6 cellular contexts compared by ENCODE assay signal in the genomic region with DNA sequence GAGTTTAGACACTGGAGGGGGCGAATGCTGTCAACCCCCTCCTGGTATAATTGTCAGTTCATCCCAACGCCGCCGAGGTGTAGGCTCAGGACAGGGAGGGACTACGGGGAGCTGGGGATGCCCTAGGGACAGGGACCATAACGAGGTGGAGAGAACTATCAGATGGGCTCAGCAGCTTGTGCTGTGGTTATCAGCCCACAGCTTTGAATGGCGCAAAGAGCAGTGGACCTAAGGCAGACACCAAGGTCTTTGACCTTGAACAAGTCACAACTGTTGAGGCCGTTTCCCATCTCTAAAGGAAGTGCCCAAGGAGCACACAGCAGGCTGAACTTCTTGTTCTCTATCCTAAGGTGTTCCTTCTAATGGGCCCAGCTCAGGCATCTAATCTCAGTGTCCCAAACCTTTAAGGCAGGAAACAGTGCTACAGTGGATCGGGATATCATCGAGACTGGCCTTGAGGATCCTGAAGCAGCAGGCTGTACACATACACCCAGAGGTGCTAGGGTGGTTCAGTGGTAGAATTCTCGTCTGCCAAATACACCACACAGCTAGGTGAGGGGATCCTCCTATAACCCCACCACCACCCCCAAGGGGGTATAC. TPM values are rescaled to one million over a fixed set of nuclear protein-coding genes. Genes with fewer than 3 reads are reported as not detected.
DNase-seq lines count a peak whose midpoint lies in the region; ATAC-seq and TF ChIP-seq lines count a peak whose summit lies in the region.

No MANE protein-coding gene starts in this region.

- H3K4me2 ChIP-seq in BLaER1 (peak overlapping the region; percentile 93), PC-9 (peak overlapping the region; percentile 91)

- H3K79me2 ChIP-seq in PC-9 (ENCODE audit: low read depth) = peaks cover 37% of the 10 kb centered on the region

- H3K27ac ChIP-seq in BLaER1 = peak overlapping the region; percentile 92
- H3K27ac ChIP-seq in PC-9 = peak overlapping the region; percentile 56
- peak overlapping the region; percentile 89 to 97 for H3K27ac ChIP-seq in tibial artery

- peak overlapping the region; percentile 89 for H3K4me3 ChIP-seq in BLaER1
- peak overlapping the region; percentile 61 for H3K4me3 ChIP-seq in PC-9
- peak overlapping the region; percentile 69 to 89 for H3K4me3 ChIP-seq in tibial artery

- H3K36me3 ChIP-seq in BLaER1 (peaks cover 63% of the 10 kb centered on the region), PC-9 (ENCODE audit: low read depth) (peaks cover 11% of the 10 kb centered on the region), tibial artery (peaks cover 40 to 56% (median 55%) of the 10 kb centered on the region in 3 donors)

- H3K9ac ChIP-seq in BLaER1 = peak overlapping the region; percentile 84

- peaks cover 59% of the 10 kb centered on the region for H3F3A ChIP-seq in PC-9 (ENCODE audit: insufficient read depth, low read depth)

- TF ChIP-seq CTCF in PC-9 (conservative IDR thresholded peaks at IDR 0.05) (no peak), tibial artery (IDR thresholded peaks at IDR 0.05) (no peak)

- no peaks in the 10 kb centered on the region for H3K27me3 ChIP-seq in BLaER1
- no peaks in the 10 kb centered on the region for H3K27me3 ChIP-seq in PC-9 (ENCODE audit: insufficient read depth, low read depth)
- H3K27me3 ChIP-seq in tibial artery = no peaks in the 10 kb centered on the region

- POLR2A ChIA-PET in PC-9 (lab: Charles Lee; ENCODE audit: unreplicated experiment) = interaction anchor here (0.5 to 2.1 kb wide), 21 partner anchors 9 to 953 kb away, joined by 3 to 55 read pairs (median 7); partner anchors contain the start of genes AHNAK, B3GAT3, C11orf98 and CSKMT

- no peaks in the 10 kb centered on the region for H3K9me2 ChIP-seq in PC-9 (ENCODE audit: insufficient read depth)

- H3K9me3 ChIP-seq in BLaER1 (no peaks in the 10 kb centered on the region), PC-9 (ENCODE audit: insufficient read depth, low read depth) (no peaks in the 10 kb centered on the region), tibial artery (no peaks in the 10 kb centered on the region)

- intact Hi-C loops in PC-9 (cut with micrococcal nuclease; ENCODE audit: unreplicated experiment) (loop anchor here (2.0 to 5.0 kb wide), 5 partner anchors 40 to 270 kb away; partner anchors contain the start of genes C11orf98, CSKMT, HNRNPUL2 and POLR2G), left cardiac atrium (cut with DNase I) (no loop called here), tibial artery (cut with DNase I; ENCODE audit: low total_unique reads) (loop anchor here (10.0 kb wide), 1 partner anchor 48 kb away; the partner anchor contains the start of gene AHNAK)

- ATAC-seq in left cardiac atrium (peak; percentile 7 to 16), HG03135 (IDR thresholded peaks at IDR 0.05; ENCODE audit: unreplicated experiment) (no peak)

- no TSS peak for BruUV-seq in PC-9 (replicated peaks; lab: Mats Ljungman, UMichigan)

- DNase-seq in PC-9 = no peak
- no peak for DNase-seq in left cardiac atrium
- DNase-seq in tibial artery = no peak
- DNase-seq in KG1 (lab: John Stamatoyannopoulos, UW) = no peak

- H3K4me1 ChIP-seq in BLaER1 (peaks cover 42% of the 10 kb centered on the region), PC-9 (replicated peaks; ENCODE audit: insufficient read depth) (peaks cover 29% of the 10 kb centered on the region), tibial artery (peaks cover 0 to 30% (median 19%) of the 10 kb centered on the region in 4 donors)

- H4K20me1 ChIP-seq in BLaER1 (peaks cover 16% of the 10 kb centered on the region; the same call in 1 of the 2 replicates), PC-9 (ENCODE audit: insufficient read depth) (no peaks in the 10 kb centered on the region)

- H2AFZ ChIP-seq in PC-9 = peak overlapping the region; percentile 82

- CTCF ChIA-PET in PC-9 (lab: Charles Lee) = interaction anchor here (0.5 to 1.8 kb wide), 11 partner anchors 29 to 615 kb away, joined by 3 to 9 read pairs (median 5); partner anchors contain the start of genes B3GAT3, SLC3A2 and ZBTB3

RNA-seq across cellular contexts. Expression of gene TUT1, which starts 1.0 kb away (rescaled TPM):
- total RNA-seq in PC-9 (2021) (39.3 and 40.5 TPM in 2 replicates), left cardiac atrium (10 to 100 TPM in 1 of 2 donors, 1 to 10 TPM in 1; 9.6 to 11.5 TPM)

RNA-seq across cellular contexts. Expression of gene MTA2, which starts 9.3 kb away (rescaled TPM):
- 96.6 and 120 TPM in 2 replicates for total RNA-seq in PC-9 (2021)
- 10 to 100 TPM; 38.1 to 60.6 TPM for total RNA-seq in left cardiac atrium

RNA-seq across cellular contexts. Expression of gene EEF1G, which starts 18.6 kb away (rescaled TPM):
- 1,773 and 2,008 TPM in 2 replicates for total RNA-seq in PC-9 (2021)
- total RNA-seq in left cardiac atrium = 100 to 1,000 TPM; 833 to 894 TPM

RNA-seq across cellular contexts. Expression of gene EML3, which starts 20.3 kb away (rescaled TPM):
- total RNA-seq in PC-9 (2021) = 83.2 and 84.2 TPM in 2 replicates
- total RNA-seq in left cardiac atrium = 10 to 100 TPM; 29.1 to 46.8 TPM

RNA-seq across cellular contexts. Expression of gene ROM1, which starts 20.7 kb away (rescaled TPM):
- total RNA-seq in PC-9 (2021) (6.2 and 7.0 TPM in 2 replicates), left cardiac atrium (1 to 10 TPM; 3.7 to 3.8 TPM)

Comparison
In these comparisons a context has a peak if more than half of its experiments do, and no peak if none do; other contexts are left out.
1. intact Hi-C loops: an anchor here in PC-9 (2.0 to 5.0 kb wide) and tibial artery (10.0 kb wide); none called in left cardiac atrium.